In genomic region chr22:49917997-49918910, GRCh38 we compare ENCODE assay signal across 8 cellular contexts. TPM values are rescaled to one million over a fixed set of nuclear protein-coding genes. Genes with fewer than 3 reads are reported as not detected.
DNase-seq lines count a peak whose midpoint lies in the region; ATAC-seq and TF ChIP-seq lines count a peak whose summit lies in the region.

ALG12 (minus strand) TSS chr22:49918438; CDS start chr22:49913765, 4,673 bp downstream.
CRELD2 (plus strand) TSS chr22:49918634; CDS start chr22:49918770, 136 bp downstream.

- H3K9ac ChIP-seq in H9 (ENCODE audit: extremely low read depth, insufficient read length, low read length) (peak within 1 kb of the TSS; percentile 83), neural cell (ENCODE audit: low read length) (peak within 1 kb of the TSS; percentile 94)

- H4K5ac ChIP-seq in H9 (ENCODE audit: insufficient read length, low read depth, low read length) = no peak within 1 kb of the TSS

- in situ Hi-C loops in G401 (cut with HindIII; ENCODE audit: low sequenced_read_pairs) = loop anchor here (25.0 kb wide), 1 partner anchor 131 kb away; no protein-coding TSS in a partner anchor

- no peak within 1 kb of the TSS for H3K4ac ChIP-seq in H9 (ENCODE audit: low read depth, low read length)

- H3K27ac Mint-ChIP-seq in H9 = peak within 1 kb of the TSS in 1 of 3 experiments; percentile 82; a peak in 2 of 7 replicates
- H3K27ac Mint-ChIP-seq in stimulated activated naive CD8-positive, alpha-beta T cell treated with anti-CD3 and anti-CD28 coated beads, Interleukin-15, amount 100 ng/mL, for 72 hours = peak within 1 kb of the TSS; percentile 83 to 87

- peak within 1 kb of the TSS; percentile 83 for H3K18ac ChIP-seq in H9 (ENCODE audit: insufficient read length, low read depth, low read length)

- no peak within 1 kb of the TSS for H2BK12ac ChIP-seq in H9 (ENCODE audit: insufficient read length, low read depth, low read length)

- no peak within 1 kb of the TSS for H3T11ph ChIP-seq in H9 (ENCODE audit: low read length)

- no peak within 1 kb of the TSS for H4K8ac ChIP-seq in H9 (replicated peaks; ENCODE audit: insufficient read length, low read depth, low read length)

- peak within 1 kb of the TSS; percentile 74 to 90 for H3K4me3 Mint-ChIP-seq in H9
- H3K4me3 Mint-ChIP-seq in stimulated activated naive CD8-positive, alpha-beta T cell treated with anti-CD3 and anti-CD28 coated beads, Interleukin-15, amount 100 ng/mL, for 72 hours = peak within 1 kb of the TSS; percentile 83 to 84

- H3K14ac ChIP-seq in H9 (ENCODE audit: insufficient read depth, low read length) = peak within 1 kb of the TSS; percentile 95

- H3K36me3 Mint-ChIP-seq in H9 (ENCODE audit: insufficient read depth in 1 of 3, low read depth in 3 of 3) = peaks cover 0 to 21% (median 19%) of the 10 kb centered on the region in 3 experiments; a peak in 5 of 7 replicates

- H3K4me1 Mint-ChIP-seq in H9 = peaks cover 5 to 8% of the 10 kb centered on the region in 2 experiments; a peak in 3 of 4 replicates
- peaks cover 48% of the 10 kb centered on the region for H3K4me1 Mint-ChIP-seq in stimulated activated naive CD8-positive, alpha-beta T cell treated with anti-CD3 and anti-CD28 coated beads, Interleukin-15, amount 100 ng/mL, for 72 hours

- no peak within 1 kb of the TSS for H3K56ac ChIP-seq in H9 (ENCODE audit: insufficient read length, low read depth, low read length)

- peaks cover 9% of the 10 kb centered on the region for H3K23me2 ChIP-seq in H9 (ENCODE audit: insufficient read length, low read depth, low read length, poor library complexity, severe bottlenecking)

- peak; percentile 96 for ATAC-seq in stimulated activated naive CD8-positive, alpha-beta T cell treated with anti-CD3 and anti-CD28 coated beads, Interleukin-15, amount 100 ng/mL, for 72 hours

- no peak within 1 kb of the TSS for H3K23ac ChIP-seq in H9 (ENCODE audit: insufficient read length, low read depth, low read length)

- H2AK5ac ChIP-seq in H9 (ENCODE audit: insufficient read length, low read length) = no peak within 1 kb of the TSS

- peak within 1 kb of the TSS; percentile 47 for H3K27ac ChIP-seq in H9 (ENCODE audit: insufficient read length, low read depth, low read length)
- peak within 1 kb of the TSS; percentile 92 for H3K27ac ChIP-seq in neural cell (ENCODE audit: low read length)

- no peaks in the 10 kb centered on the region for H3K9me2 ChIP-seq in neural cell (ENCODE audit: insufficient read depth, low read length)

- no peak within 1 kb of the TSS for H2BK5ac ChIP-seq in H9 (ENCODE audit: insufficient read length, low read length)

- TF ChIP-seq RAD21 in neural cell (conservative IDR thresholded peaks at IDR 0.05) = peak; percentile 25

- no peaks in the 10 kb centered on the region for H3K4me1 ChIP-seq in H9 (ENCODE audit: insufficient read depth, low read length)

- H3K36me3 ChIP-seq in MG63 (peaks cover 3% of the 10 kb centered on the region), neural cell (ENCODE audit: insufficient read depth, low read length) (no peaks in the 10 kb centered on the region)

- H4K20me1 ChIP-seq in H9 (ENCODE audit: control insufficient read depth, insufficient read depth, insufficient read length) = no peaks in the 10 kb centered on the region
- H4K20me1 ChIP-seq in neural cell (ENCODE audit: insufficient read depth) = peaks cover 2% of the 10 kb centered on the region

- no peaks in the 10 kb centered on the region for H3K79me1 ChIP-seq in H9 (ENCODE audit: insufficient read depth, low read depth, low read length, poor library complexity, severe bottlenecking)

- H3K4me3 ChIP-seq in MG63 (peak within 1 kb of the TSS; percentile 64), neural cell (ENCODE audit: low read length) (peak within 1 kb of the TSS; percentile 84)

- no peaks in the 10 kb centered on the region for H3F3A ChIP-seq in neural cell (ENCODE audit: insufficient read depth, low read length, poor library complexity, severe bottlenecking)

- H3K4me2 ChIP-seq in H9 (ENCODE audit: insufficient read depth, insufficient read length, low read length) (peak within 1 kb of the TSS; percentile 66), neural cell (ENCODE audit: low read length) (peak within 1 kb of the TSS; percentile 68)

- H4K91ac ChIP-seq in H9 (ENCODE audit: insufficient read length, low read depth, low read length) = no peak within 1 kb of the TSS

- peaks cover 2% of the 10 kb centered on the region; the same call in 1 of the 2 replicates for H3K27me3 Mint-ChIP-seq in H9 (ENCODE audit: low read depth)
- H3K27me3 Mint-ChIP-seq in stimulated activated naive CD8-positive, alpha-beta T cell treated with anti-CD3 and anti-CD28 coated beads, Interleukin-15, amount 100 ng/mL, for 72 hours = no peaks in the 10 kb centered on the region

- TF ChIP-seq EP300 in neural cell (conservative IDR thresholded peaks at IDR 0.05; ENCODE audit: poor library complexity, severe bottlenecking) = peak; percentile 65

- no CpG with 5 or more reads among the region's 103 CpGs for WGBS in H9 (ENCODE audit: extremely low coverage, insufficient read length, low lambda C conversion rate)

- no peak within 1 kb of the TSS for H2BK120ac ChIP-seq in H9 (ENCODE audit: low read depth, low read length, poor library complexity, severe bottlenecking)

- H2AFZ ChIP-seq in H9 (ENCODE audit: low read length) = no peak within 1 kb of the TSS
- H2AFZ ChIP-seq in neural cell (ENCODE audit: low read depth, low read length) = peak within 1 kb of the TSS; percentile 85

- H2BK15ac ChIP-seq in H9 (ENCODE audit: low read depth, low read length) = no peak within 1 kb of the TSS

- DNase-seq in G401 (ENCODE audit: low spot score) = peak; percentile 98
- peak; percentile 98 for DNase-seq in H9
- peak; percentile 96 for DNase-seq in MG63
- peak; percentile 42 for DNase-seq in SIG-M5 (lab: John Stamatoyannopoulos, UW)
- peak; percentile 93 for DNase-seq in activated gamma-delta T cell (lab: John Stamatoyannopoulos, UW)
- peak; percentile 92 for DNase-seq in fibroblast of the conjunctiva (ENCODE audit: low read depth)
- DNase-seq in stimulated activated naive CD8-positive, alpha-beta T cell treated with anti-CD3 and anti-CD28 coated beads, Interleukin-15, amount 100 ng/mL, for 72 hours = peak; percentile 97

- H3K79me2 ChIP-seq in H9 (ENCODE audit: insufficient read depth, low read length) (no peaks in the 10 kb centered on the region; the same call in 1 of the 2 replicates), neural cell (replicated peaks; ENCODE audit: insufficient read depth, low read length) (peaks cover 10% of the 10 kb centered on the region)

- TF ChIP-seq CTCF in H9 (conservative IDR thresholded peaks at IDR 0.05) (no peak), neural cell (IDR thresholded peaks at IDR 0.05; ENCODE audit: poor library complexity, severe bottlenecking) (peak; percentile 41)

- H3K9me3 ChIP-seq in H9 (ENCODE audit: control insufficient read depth, low read depth, low read length) (no peaks in the 10 kb centered on the region), MG63 (no peaks in the 10 kb centered on the region), neural cell (ENCODE audit: low read length) (no peaks in the 10 kb centered on the region)

- H2BK20ac ChIP-seq in H9 (ENCODE audit: low read depth, low read length, poor library complexity, severe bottlenecking) = no peak within 1 kb of the TSS

- no peaks in the 10 kb centered on the region for H3K9me3 Mint-ChIP-seq in H9
- H3K9me3 Mint-ChIP-seq in stimulated activated naive CD8-positive, alpha-beta T cell treated with anti-CD3 and anti-CD28 coated beads, Interleukin-15, amount 100 ng/mL, for 72 hours = no peaks in the 10 kb centered on the region

- H3K27me3 ChIP-seq in H9 (ENCODE audit: insufficient read depth, low read length) (no peaks in the 10 kb centered on the region), MG63 (no peaks in the 10 kb centered on the region), neural cell (ENCODE audit: insufficient read depth, low read depth, low read length) (no peaks in the 10 kb centered on the region)

TF ChIP-seq in neural cell, 6 proteins besides CTCF, POLR2A, EP300 and RAD21:
- no peak for TF ChIP-seq SMC3 (conservative IDR thresholded peaks at IDR 0.05; ENCODE audit: poor library complexity)
- peak; percentile 71 for TF ChIP-seq MXI1 (conservative IDR thresholded peaks at IDR 0.05; ENCODE audit: poor library complexity, severe bottlenecking)
- peak; percentile 62 for TF ChIP-seq TAF1 (IDR thresholded peaks at IDR 0.05; ENCODE audit: low read depth)
- peak; percentile 72 for TF ChIP-seq POLR2AphosphoS5 (IDR thresholded peaks at IDR 0.05)
- peak; percentile 42 for TF ChIP-seq REST (IDR thresholded peaks at IDR 0.05; ENCODE audit: borderline replicate concordance)
TF ChIP-seq in neural cell: peak in this region for 4.

RNA-seq across cellular contexts. Expression of gene ALG12, which starts in this region (rescaled TPM):
- total RNA-seq in G401 (2014; rRNA removed; shearing (Covaris generic)) = 23.8 and 24.1 TPM in 2 replicates
- total RNA-seq in H9 (2021) = 19.2 and 20.6 TPM in 2 replicates
- 14.1 and 34.2 TPM in 2 replicates for total RNA-seq in MG63 (2014; rRNA removed; shearing (Covaris generic); ENCODE audit: low replicate concordance)
- polyA plus RNA-seq in neural cell = 12.5 and 14.3 TPM in 2 replicates
- 13.4 TPM in 2 replicates for polyA minus RNA-seq in neural cell

RNA-seq across cellular contexts. Expression of gene CRELD2, which starts in this region (rescaled TPM):
- 85.5 and 121 TPM in 2 replicates for total RNA-seq in G401 (2014; rRNA removed; shearing (Covaris generic))
- 34.7 and 37.9 TPM in 2 replicates for total RNA-seq in H9 (2021)
- 41.8 and 71.8 TPM in 2 replicates for total RNA-seq in MG63 (2014; rRNA removed; shearing (Covaris generic); ENCODE audit: low replicate concordance)
- polyA plus RNA-seq in neural cell = 83.2 and 97.3 TPM in 2 replicates
- 29.0 and 29.8 TPM in 2 replicates for polyA minus RNA-seq in neural cell

Comparison
In these comparisons a context has a peak if more than half of its experiments do, and no peak if none do; other contexts are left out.
1. Peak in every context shown above with its lines: DNase-seq, ATAC-seq, H3K4me3 ChIP-seq and H3K27ac ChIP-seq.
2. DNase-seq: peak in every context shown above with its lines; median percentile 98 in G401; 98 in H9; 97 in stimulated activated naive CD8-positive, alpha-beta T cell treated with anti-CD3 and anti-CD28 coated beads, Interleukin-15, amount 100 ng/mL, for 72 hours; 96 in MG63; 93 in activated gamma-delta T cell; 92 in fibroblast of the conjunctiva; 42 in SIG-M5.